In genomic region chr19:45161715-45162463, GRCh38 we compare ENCODE assay signal across 10 cellular contexts. TPM values are rescaled to one million over a fixed set of nuclear protein-coding genes. Genes with fewer than 3 reads are reported as not detected.
DNase-seq lines count a peak whose midpoint lies in the region; ATAC-seq and TF ChIP-seq lines count a peak whose summit lies in the region.
"Had no signal": no experiment of that assay in that cellular context is flagged by ENCODE, and none has a peak within 500 bp of the region (broad histone marks: within the 10 kb centered on the region; RNA-seq: fewer than 3 reads in every experiment).

No MANE protein-coding gene starts in this region.

- H3K9me3 ChIP-seq in right atrium auricular region = no peaks in the 10 kb centered on the region

- H3K27ac ChIP-seq in right atrium auricular region = no peak overlapping the region

- TF ChIP-seq CTCF in right atrium auricular region (IDR thresholded peaks at IDR 0.05) = peak in 1 of 2 donors; percentile 65
- peak; percentile 92 for TF ChIP-seq CTCF in astrocyte of the spinal cord (IDR thresholded peaks at IDR 0.05; ENCODE audit: low read depth, low read length)

- H3K27me3 ChIP-seq in right atrium auricular region = no peaks in the 10 kb centered on the region

- H3K4me3 ChIP-seq in right atrium auricular region (no peak overlapping the region), astrocyte of the spinal cord (ENCODE audit: low read depth, low read length) (no peak overlapping the region)

- peaks cover 0 to 28% of the 10 kb centered on the region in 2 donors for H3K4me1 ChIP-seq in right atrium auricular region

- in situ Hi-C loops in astrocyte of the spinal cord (cut with HindIII; ENCODE audit: low sequenced_read_pairs) = no loop called here

- no peak for DNase-seq in Right ventricle myocardium superior
- no peak for DNase-seq in right atrium auricular region (ENCODE audit: low spot score)
- DNase-seq in astrocyte of the spinal cord (ENCODE audit: low read depth, low spot score) = peak; percentile 34
- peak; percentile 19 for DNase-seq in kidney glomerular epithelial cell (lab: John Stamatoyannopoulos, UW)
- DNase-seq in UCSD-AML1 (lab: John Stamatoyannopoulos, UW; ENCODE audit: unreplicated experiment) = no peak
- DNase-seq in DMS79 (lab: John Stamatoyannopoulos, UW) = no peak
- DNase-seq: activated gamma-delta T cell, NCI-H774 had no signal

- H3K36me3 ChIP-seq in right atrium auricular region = no peaks in the 10 kb centered on the region

- ATAC-seq in Right ventricle myocardium superior (ENCODE audit: poor library complexity) (peak; percentile 43), GM19455 (IDR thresholded peaks at IDR 0.05; ENCODE audit: unreplicated experiment) (no peak)
- ATAC-seq in activated CD4-positive, CD25-positive, alpha-beta regulatory T cell treated with anti-CD3 and anti-CD28 coated beads, Interleukin-2, amount 50 U/mL, for 24 hours = no peak

- intact Hi-C loops in Right ventricle myocardium superior (cut with DNase I) = no loop called here

RNA-seq across cellular contexts. Expression of gene NKPD1, which starts 1.1 kb away (rescaled TPM):
- not detected for total RNA-seq in Right ventricle myocardium superior
- under 1 TPM; 0.16 to 0.22 TPM for total RNA-seq in right atrium auricular region

RNA-seq across cellular contexts. Expression of gene TRAPPC6A, which starts 16.1 kb away (rescaled TPM):
- 15.0 TPM for total RNA-seq in Right ventricle myocardium superior
- total RNA-seq in right atrium auricular region = 10 to 100 TPM; 17.9 to 22.8 TPM

RNA-seq across cellular contexts. Expression of gene BLOC1S3, which starts 16.7 kb away (rescaled TPM):
- 3.6 TPM for total RNA-seq in Right ventricle myocardium superior
- total RNA-seq in right atrium auricular region = 1 to 10 TPM; 5.0 to 5.6 TPM

Comparison
In these comparisons a context has a peak if more than half of its experiments do, and no peak if none do; other contexts are left out.
1. DNase-seq: peak in astrocyte of the spinal cord (single experiment) and kidney glomerular epithelial cell (single experiment); none in Right ventricle myocardium superior (single experiment), right atrium auricular region (single experiment), UCSD-AML1 (single experiment) and DMS79 (single experiment).